In the genomic region with DNA sequence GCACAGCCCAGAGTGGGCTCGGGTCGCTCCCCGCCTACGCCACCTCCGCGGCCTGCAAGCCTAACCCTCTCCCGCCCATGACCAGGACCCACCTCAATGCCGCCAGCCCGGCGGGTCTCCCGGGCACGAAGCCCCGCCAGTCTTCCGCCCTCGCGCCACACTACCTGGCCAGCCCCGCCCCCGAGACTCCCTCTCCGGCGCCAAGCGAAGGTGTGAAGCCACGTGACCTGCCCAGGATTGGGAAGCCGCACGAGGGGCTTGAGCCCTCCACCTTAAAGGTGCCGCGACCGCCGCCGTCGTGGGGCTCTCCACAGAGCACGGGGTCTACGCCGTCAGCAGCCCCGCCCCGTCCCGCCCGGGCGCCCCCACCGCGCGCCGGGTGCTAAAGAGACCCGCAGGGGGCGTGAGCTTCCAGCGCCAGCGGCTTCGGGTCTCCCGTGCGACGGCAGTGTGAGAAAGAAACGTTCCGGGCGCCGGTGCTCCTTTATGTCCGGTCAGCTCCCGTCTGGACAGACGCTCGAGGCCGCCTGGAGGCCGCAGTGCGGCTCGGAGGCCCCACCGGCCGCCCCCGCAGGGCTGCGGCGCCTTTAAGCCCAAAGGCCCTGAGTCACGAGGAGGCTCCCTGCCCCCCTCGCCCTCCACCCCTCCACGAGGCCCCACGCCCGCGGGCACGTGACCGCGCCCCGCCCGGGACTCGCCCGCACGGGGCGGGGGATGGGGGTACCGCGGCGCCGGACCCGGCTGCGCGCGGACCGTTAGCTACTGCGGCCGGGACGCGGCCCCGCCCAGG, we compare ENCODE assay signal across 8 cellular contexts. TPM values are rescaled to one million over a fixed set of nuclear protein-coding genes. Genes with fewer than 3 reads are reported as not detected.
A peak's percentile ranks its signal among the peaks of the same experiment; 100 is the strongest.
DNase-seq lines count a peak whose midpoint lies in the region; ATAC-seq and TF ChIP-seq lines count a peak whose summit lies in the region.

TSS of gene CPEB1 (minus strand) at position 319 of the 790 bp plus-strand sequence. CDS start 18,904 bp downstream, outside the sequence.

- 8 to 13% (median 11%) methylated on average over 47 to 96 of the region's 96 CpGs for WGBS in psoas muscle, 3 donors

- H3K27me3 ChIP-seq in PC-3 (ENCODE audit: low read length), result peaks cover 4% of the 10 kb centered on the region
- H3K27me3 ChIP-seq in adipocyte (replicated peaks; ENCODE audit: control insufficient read depth, insufficient read depth, low read length), result no peaks in the 10 kb centered on the region
- H3K27me3 ChIP-seq in right atrium auricular region, result peaks cover 6 to 8% of the 10 kb centered on the region in 2 donors
- H3K27me3 ChIP-seq in psoas muscle (ENCODE audit: insufficient read depth in 3 of 3, low read length in 2 of 3), result peaks cover 5 to 82% (median 20%) of the 10 kb centered on the region in 3 donors

- TF ChIP-seq CTCF in PC-3 (conservative IDR thresholded peaks at IDR 0.05; ENCODE audit: low read depth, low read length), result no peak
- peak in 1 of 2 donors; percentile 21 for TF ChIP-seq CTCF in right atrium auricular region (IDR thresholded peaks at IDR 0.05)
- TF ChIP-seq CTCF in psoas muscle (IDR thresholded peaks at IDR 0.05), result peak; percentile 5

- DNase-seq in NCI-H748 (lab: John Stamatoyannopoulos, UW; ENCODE audit: unreplicated experiment) (peak; percentile 31), NCI-H748 treated with DMSO at 0.1 percent for 48 hours (lab: John Stamatoyannopoulos, UW) (no peak), PC-3 (no peak), adipocyte (ENCODE audit: low read depth) (peak; percentile 79), right atrium auricular region (ENCODE audit: low spot score) (no peak), psoas muscle (peak; percentile 78 to 79)

- H3K9me3 ChIP-seq in PC-3 (ENCODE audit: low read length), result no peaks in the 10 kb centered on the region
- H3K9me3 ChIP-seq in adipocyte (ENCODE audit: control insufficient read depth, low read length), result no peaks in the 10 kb centered on the region
- H3K9me3 ChIP-seq in right atrium auricular region, result no peaks in the 10 kb centered on the region
- H3K9me3 ChIP-seq in psoas muscle, result no peaks in the 10 kb centered on the region

- H3K4me3 ChIP-seq in PC-3 (ENCODE audit: low read length) (peak within 1 kb of the TSS; percentile 49; the same call in 1 of the 2 replicates), adipocyte (ENCODE audit: low read length) (peak within 1 kb of the TSS; percentile 77), right atrium auricular region (peak within 1 kb of the TSS; percentile 39 to 62), psoas muscle (peak within 1 kb of the TSS; percentile 72)

- CTCF ChIA-PET in PC-3 (lab: Charles Lee), result no interaction called here

- H3K4me2 ChIP-seq in PC-3 (ENCODE audit: low read length), result peak within 1 kb of the TSS; percentile 73

- H2AFZ ChIP-seq in PC-3 (ENCODE audit: low read length), result 0 out of 2 replicates have a peak within 1 kb of the TSS, but pooled peaks have one; percentile 38

- H3K36me3 ChIP-seq in PC-3 (ENCODE audit: low read depth, low read length) (no peaks in the 10 kb centered on the region), adipocyte (ENCODE audit: control insufficient read depth, insufficient read depth, low read length, severe bottlenecking) (no peaks in the 10 kb centered on the region), right atrium auricular region (no peaks in the 10 kb centered on the region), psoas muscle (ENCODE audit: insufficient read depth in 1 of 2, low read depth in 1 of 2) (no peaks in the 10 kb centered on the region)

- no peaks in the 10 kb centered on the region for H4K20me1 ChIP-seq in PC-3 (ENCODE audit: low read length)

- intact Hi-C loops in PC-3 (cut with micrococcal nuclease), result no loop called here
- intact Hi-C loops in psoas muscle (cut with DNase I), result no loop called here

- H3K27ac ChIP-seq in PC-3 (ENCODE audit: low read length) (no peak within 1 kb of the TSS), right atrium auricular region (peak within 1 kb of the TSS; percentile 32 to 51), psoas muscle (no peak within 1 kb of the TSS)

- H3K9ac ChIP-seq in PC-3 (ENCODE audit: low read length), result no peak within 1 kb of the TSS
- H3K9ac ChIP-seq in adipocyte (ENCODE audit: low read length), result peak within 1 kb of the TSS; percentile 79

- H3K4me1 ChIP-seq in PC-3 (ENCODE audit: insufficient read depth, low read length) (no peaks in the 10 kb centered on the region), adipocyte (ENCODE audit: control insufficient read depth, insufficient read depth, low read length) (peaks cover 10% of the 10 kb centered on the region), right atrium auricular region (peaks cover 0 to 23% of the 10 kb centered on the region in 2 donors), psoas muscle (peaks cover 12% of the 10 kb centered on the region)

- H3K9me2 ChIP-seq in PC-3 (replicated peaks; ENCODE audit: low read length), result no peaks in the 10 kb centered on the region

- peak; percentile 48 for ATAC-seq in PC-3
- peak; percentile 74 to 88 (median 86) for ATAC-seq in psoas muscle
- ATAC-seq in HG02852 (IDR thresholded peaks at IDR 0.05; ENCODE audit: unreplicated experiment), result no peak
- ATAC-seq in GM18861 (IDR thresholded peaks at IDR 0.05; ENCODE audit: unreplicated experiment), result no peak

- BruUV-seq in PC-3 (replicated peaks; lab: Mats Ljungman, UMichigan), result no TSS peak

- H3K79me2 ChIP-seq in PC-3 (ENCODE audit: low read length), result no peaks in the 10 kb centered on the region

- no peaks in the 10 kb centered on the region for H3F3A ChIP-seq in PC-3 (ENCODE audit: low read length, unreplicated experiment)

- POLR2A ChIA-PET in PC-3 (lab: Charles Lee; ENCODE audit: unreplicated experiment), result no interaction called here

RNA-seq across cellular contexts. Expression of gene CPEB1, which starts in this region (rescaled TPM):
- total RNA-seq in PC-3 (2014; rRNA removed), result 2.2 and 3.3 TPM in 2 replicates
- total RNA-seq in right atrium auricular region, result 1 to 10 TPM; 1.5 to 3.3 TPM
- 1 to 10 TPM in 3 of 4 donors, under 1 TPM in 1; 0.59 to 4.6 (median 1.5) TPM for total RNA-seq in psoas muscle
- polyA plus RNA-seq in psoas muscle, result 1 to 10 TPM in 1 of 3 donors, under 1 TPM in 2; 0.07 to 1.3 (median 0.31) TPM

Comparison
In these comparisons a context has a peak if more than half of its experiments do, and no peak if none do; other contexts are left out.
1. DNase-seq: peak in NCI-H748 (single experiment), adipocyte (single experiment) and psoas muscle (2 of 2); none in NCI-H748 treated with DMSO at 0.1 percent for 48 hours (single experiment), PC-3 (single experiment) and right atrium auricular region (single experiment).
2. ATAC-seq: peak in PC-3 (single experiment) and psoas muscle (4 of 4); none in HG02852 (single experiment) and GM18861 (single experiment).
3. H3K27ac ChIP-seq: peak in right atrium auricular region (2 of 2); none in PC-3 (single experiment) and psoas muscle (single experiment).
4. Peak in every context shown above with its lines, with median percentiles within 50 percentile points of each other: H3K4me3 ChIP-seq.